22 cellular contexts compared by ENCODE assay signal in the genomic region with DNA sequence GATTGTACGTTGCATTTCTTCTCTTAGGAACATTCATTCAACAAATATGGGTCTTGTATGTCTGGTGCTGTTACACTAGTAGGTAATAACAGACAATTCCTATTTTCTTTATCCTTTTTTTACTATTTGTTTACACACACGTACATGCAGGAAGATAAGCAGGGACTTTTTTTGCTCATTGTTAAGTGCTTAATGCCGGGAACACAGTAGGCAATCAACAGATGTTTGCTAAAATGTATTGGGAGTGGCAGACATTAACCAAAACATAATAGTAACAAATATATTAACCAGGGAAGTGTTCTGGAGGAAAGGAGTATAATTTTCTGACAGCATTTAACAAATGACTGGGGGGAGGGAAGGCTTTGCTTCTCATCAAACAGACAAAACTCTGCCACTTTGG. TPM values are rescaled to one million over a fixed set of nuclear protein-coding genes. Genes with fewer than 3 reads are reported as not detected.
A peak's percentile ranks its signal among the peaks of the same experiment; 100 is the strongest.
DNase-seq lines count a peak whose midpoint lies in the region; ATAC-seq, FAIRE-seq and TF ChIP-seq lines count a peak whose summit lies in the region.
"Had no signal": no experiment of that assay in that cellular context is flagged by ENCODE, and none has a peak within 500 bp of the region (broad histone marks: within the 10 kb centered on the region; RNA-seq: fewer than 3 reads in every experiment).

No MANE protein-coding gene starts in this region.

- peak overlapping the region; percentile 88 for H3K27ac ChIP-seq in K562 (ENCODE audit: extremely low read depth, low read depth, low read length)
- H3K27ac ChIP-seq: BLaER1 treated with 17β-estradiol and CSF1 and Interleukin-3, amounts not matched to agents 10 nM and 100 nM had no signal

- no peaks in the 10 kb centered on the region for H3K9me3 ChIP-seq in K562 (replicated peaks; ENCODE audit: control insufficient read depth, insufficient read depth, low read depth, low read length)

- TF ChIP-seq POLR2A in K562 (conservative IDR thresholded peaks at IDR 0.05): no peak

- H3K9ac ChIP-seq in K562 (ENCODE audit: insufficient read depth in 1 of 2, low read depth in 2 of 2, low read length in 2 of 2): peak overlapping the region; percentile 75 to 82
- H3K9ac ChIP-seq: BLaER1 treated with 17β-estradiol and CSF1 and Interleukin-3, amounts not matched to agents 10 nM and 100 nM had no signal

- in situ Hi-C loops in K562 (cut with MboI): no loop called here

- ATAC-seq in K562 (no peak), GM18861 (IDR thresholded peaks at IDR 0.05; ENCODE audit: unreplicated experiment) (no peak)
- ATAC-seq: HCT116 had no signal

- peaks cover 30 to 38% of the 10 kb centered on the region in 2 experiments for H3K4me1 ChIP-seq in K562 (replicated peaks in 1 of 2; ENCODE audit: control insufficient read depth in 2 of 2, insufficient read depth in 2 of 2, low read length in 2 of 2)
- H3K4me1 ChIP-seq: BLaER1 treated with 17β-estradiol and CSF1 and Interleukin-3, amounts not matched to agents 10 nM and 100 nM had no signal

- H3K79me2 ChIP-seq in K562 (ENCODE audit: control insufficient read depth, insufficient read depth, low read length): peaks cover 70% of the 10 kb centered on the region

- peak overlapping the region; percentile 96 for H3K4me2 ChIP-seq in K562 (ENCODE audit: insufficient read depth, low read length)
- H3K4me2 ChIP-seq: BLaER1 treated with 17β-estradiol and CSF1 and Interleukin-3, amounts not matched to agents 10 nM and 100 nM had no signal

- no peaks in the 10 kb centered on the region for H3K9me1 ChIP-seq in K562 (ENCODE audit: control insufficient read depth, insufficient read depth, low read length)

- POLR2A ChIA-PET in K562 (lab: Yijun Ruan, JAX): interaction anchor here (1.0 kb wide), 1 partner anchor 12 kb away, joined by 3 read pairs; no protein-coding TSS in a partner anchor

- TF ChIP-seq EP300 in K562 (IDR thresholded peaks at IDR 0.05; ENCODE audit: low read length): no peak

- DNase-seq in NCI-H345 treated with DMSO at 0.1 percent for 48 hours (lab: John Stamatoyannopoulos, UW; ENCODE audit: unreplicated experiment) (peak; percentile 17), NCI-H345 (lab: John Stamatoyannopoulos, UW) (no peak), NCI-H69 (lab: John Stamatoyannopoulos, UW) (peak; percentile 8), K562 (ENCODE audit: extremely low read depth in 1 of 4, low spot score in 3 of 4) (no peak), NCI-H526 treated with DMSO at 0.1 percent for 48 hours (lab: John Stamatoyannopoulos, UW) (no peak), Ammon's horn (ENCODE audit: low spot score) (no peak), SK-N-DZ (ENCODE audit: low spot score) (no peak)
- DNase-seq: 8988T; AML-193; Calu3; CD4-positive, CD25-positive, alpha-beta regulatory T cell; DMS 273 treated with DMSO at 0.1 percent for 48 hours; DMS79 treated with DMSO at 0.1 percent for 48 hours; EL had no signal

- intact Hi-C loops in K562 (cut with micrococcal nuclease): loop anchor here (5.0 to 10.0 kb wide), 2 partner anchors 105 to 592 kb away; a partner anchor contains a TSS

- H3K36me3 ChIP-seq in K562 (ENCODE audit: control insufficient read depth, insufficient read depth, low read length): peaks cover 3% of the 10 kb centered on the region; the same call in 2 of the 3 replicates
- H3K36me3 ChIP-seq: BLaER1 treated with 17β-estradiol and CSF1 and Interleukin-3, amounts not matched to agents 10 nM and 100 nM had no signal

- 6% methylated on average over 3 of the region's 3 CpGs for WGBS in K562 (ENCODE audit: insufficient coverage, low coverage, missing lambda C conversion rate)

- TF ChIP-seq CTCF in K562 (IDR thresholded peaks at IDR 0.05 in 2 of 3, conservative IDR thresholded peaks at IDR 0.05 in 1 of 3; ENCODE audit: insufficient read depth in 2 of 3, low read depth in 1 of 3, low read length in 3 of 3): no peak

- H3K27me3 ChIP-seq in K562 (ENCODE audit: control insufficient read depth in 2 of 2, insufficient read depth in 2 of 2, low read length in 2 of 2): no peaks in the 10 kb centered on the region
- H3K27me3 ChIP-seq: BLaER1 treated with 17β-estradiol and CSF1 and Interleukin-3, amounts not matched to agents 10 nM and 100 nM had no signal

- no peak for FAIRE-seq in K562 (lab: Jason Lieb, UNC)
- FAIRE-seq: G401.6, GM12892, GM19239, H54 had no signal

- H2AFZ ChIP-seq in K562 (ENCODE audit: low read depth, low read length): peak overlapping the region; percentile 3; the same call in 1 of the 2 replicates

- no TSS peak for BruUV-seq in K562 (replicated peaks; lab: Mats Ljungman, UMichigan)

- H4K20me1 ChIP-seq in K562 (replicated peaks; ENCODE audit: control insufficient read depth, insufficient read depth, low read length): no peaks in the 10 kb centered on the region
- H4K20me1 ChIP-seq: BLaER1 treated with 17β-estradiol and CSF1 and Interleukin-3, amounts not matched to agents 10 nM and 100 nM had no signal

- no peak for TF ChIP-seq RAD21 in K562 (CRISPR knock-in tag; conservative IDR thresholded peaks at IDR 0.05 in 1 of 2, IDR thresholded peaks at IDR 0.05 in 1 of 2)

- H3K4me3 ChIP-seq in K562: peak overlapping the region; percentile 67
- H3K4me3 ChIP-seq: BLaER1 treated with 17β-estradiol and CSF1 and Interleukin-3, amounts not matched to agents 10 nM and 100 nM had no signal

- CTCF ChIA-PET in K562 (lab: Yijun Ruan, JAX; ENCODE audit: low intra/inter-chr PET ratio): no interaction called here

TF ChIP-seq in K562, 482 proteins besides CTCF, POLR2A, EP300 and RAD21:
- TF ChIP-seq CBFA2T3 (IDR thresholded peaks at IDR 0.05) (peak; percentile 2; the same call in 1 of the 2 replicates), MEIS2 (IDR thresholded peaks at IDR 0.05; ENCODE audit: partially characterized antibody) (peak; percentile 57), BRD9 (IDR thresholded peaks at IDR 0.05; ENCODE audit: low read depth, partially characterized antibody) (no peak), ZNF24 (IDR thresholded peaks at IDR 0.05) (peak; percentile 52), PTBP1 (IDR thresholded peaks at IDR 0.05; ENCODE audit: low read depth, low read length) (no peak), ARID1B (IDR thresholded peaks at IDR 0.05) (0 out of 2 replicates have a peak, but pooled peaks have one; percentile 25)
- TF ChIP-seq, protein P1, sequence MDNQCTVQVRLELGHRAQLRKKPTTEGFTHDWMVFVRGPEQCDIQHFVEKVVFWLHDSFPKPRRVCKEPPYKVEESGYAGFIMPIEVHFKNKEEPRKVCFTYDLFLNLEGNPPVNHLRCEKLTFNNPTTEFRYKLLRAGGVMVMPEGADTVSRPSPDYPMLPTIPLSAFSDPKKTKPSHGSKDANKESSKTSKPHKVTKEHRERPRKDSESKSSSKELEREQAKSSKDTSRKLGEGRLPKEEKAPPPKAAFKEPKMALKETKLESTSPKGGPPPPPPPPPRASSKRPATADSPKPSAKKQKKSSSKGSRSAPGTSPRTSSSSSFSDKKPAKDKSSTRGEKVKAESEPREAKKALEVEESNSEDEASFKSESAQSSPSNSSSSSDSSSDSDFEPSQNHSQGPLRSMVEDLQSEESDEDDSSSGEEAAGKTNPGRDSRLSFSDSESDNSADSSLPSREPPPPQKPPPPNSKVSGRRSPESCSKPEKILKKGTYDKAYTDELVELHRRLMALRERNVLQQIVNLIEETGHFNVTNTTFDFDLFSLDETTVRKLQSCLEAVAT (IDR thresholded peaks at IDR 0.05): 0 out of 4 replicates have a peak, but pooled peaks of 1 of the 2 experiments have one; percentile 1
- TF ChIP-seq, protein P2, sequence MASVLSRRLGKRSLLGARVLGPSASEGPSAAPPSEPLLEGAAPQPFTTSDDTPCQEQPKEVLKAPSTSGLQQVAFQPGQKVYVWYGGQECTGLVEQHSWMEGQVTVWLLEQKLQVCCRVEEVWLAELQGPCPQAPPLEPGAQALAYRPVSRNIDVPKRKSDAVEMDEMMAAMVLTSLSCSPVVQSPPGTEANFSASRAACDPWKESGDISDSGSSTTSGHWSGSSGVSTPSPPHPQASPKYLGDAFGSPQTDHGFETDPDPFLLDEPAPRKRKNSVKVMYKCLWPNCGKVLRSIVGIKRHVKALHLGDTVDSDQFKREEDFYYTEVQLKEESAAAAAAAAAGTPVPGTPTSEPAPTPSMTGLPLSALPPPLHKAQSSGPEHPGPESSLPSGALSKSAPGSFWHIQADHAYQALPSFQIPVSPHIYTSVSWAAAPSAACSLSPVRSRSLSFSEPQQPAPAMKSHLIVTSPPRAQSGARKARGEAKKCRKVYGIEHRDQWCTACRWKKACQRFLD (CRISPR knock-in tag; IDR thresholded peaks at IDR 0.05): 0 out of 2 replicates have a peak, but pooled peaks have one; percentile 44
TF ChIP-seq in K562: peak in this region for 6.

RNA-seq across cellular contexts. Expression of a gene that starts 2.0 kb away (rescaled TPM):
- 155 and 191 TPM in 2 replicates for total RNA-seq in K562 (2011; cell fraction: chromatin; rRNA removed; ENCODE audit: low replicate concordance)
- total RNA-seq in K562 (2011; cell fraction: nucleolus; rRNA removed): 84.4 and 92.0 TPM in 2 replicates
- 106 and 111 TPM in 2 replicates for total RNA-seq in K562 (2011; cell fraction: nucleoplasm; rRNA removed)
- total RNA-seq in K562 (2014; rRNA removed) (10.1 and 11.9 TPM in 2 replicates), K562 (2014; rRNA removed; fragmentation: Illumina TruSeq; extraction: Trizol) (22.6 and 26.2 TPM in 2 replicates), K562 (2015; rRNA removed; fragmentation: Illumina TruSeq; extraction: Trizol) (12.7 and 14.2 TPM in 2 replicates), K562 (2021) (30.0 and 33.7 TPM in 2 replicates)
- polyA plus RNA-seq in K562 (2011; rRNA removed) (37.8 and 45.4 TPM in 2 replicates), K562 (2014; fragmentation: Illumina TruSeq; extraction: Trizol) (37.0 and 51.1 TPM in 2 replicates), K562 (2014; fragmentation: Nextera tagmentation; extraction: Ambion mirVana) (10 to 100 TPM; 53.4 to 74.8 TPM), K562 (2014; rRNA removed) (34.3 and 35.1 TPM in 2 replicates)
- 45.9 and 63.7 TPM in 2 replicates for polyA plus RNA-seq in K562 (2011; cell fraction: cytosol; rRNA removed)
- polyA plus RNA-seq in K562 (2011; cell fraction: nucleus; rRNA removed): 126 and 140 TPM in 2 replicates
- polyA plus RNA-seq in K562 (2012): 15.0 and 22.9 TPM in 2 replicates
- 54.6 and 74.7 TPM in 2 replicates for polyA minus RNA-seq in K562 (2011; rRNA and poly(A)+ RNA removed)
- 27.0 and 30.3 TPM in 2 replicates for polyA minus RNA-seq in K562 (2011; cell fraction: cytosol; rRNA and poly(A)+ RNA removed)
- 88.5 and 136 TPM in 2 replicates for polyA minus RNA-seq in K562 (2011; cell fraction: nucleus; rRNA and poly(A)+ RNA removed)
- not detected in 2 replicates for polyA plus RNA-seq in SK-N-DZ (2014; cell fraction: cytosol; rRNA removed)
- not detected in 2 replicates for polyA plus RNA-seq in SK-N-DZ (2014; cell fraction: nucleus; rRNA removed)
- total RNA-seq: Calu3; CD4-positive, CD25-positive, alpha-beta regulatory T cell; HT-29 had no signal
- polyA plus RNA-seq: CD4-positive, CD25-positive, alpha-beta regulatory T cell had no signal

Comparison
In these comparisons a context has a peak if more than half of its experiments do, and no peak if none do; other contexts are left out.
1. DNase-seq: peak in NCI-H345 treated with DMSO at 0.1 percent for 48 hours (single experiment) and NCI-H69 (single experiment); none in NCI-H345 (single experiment), K562 (0 of 4), NCI-H526 treated with DMSO at 0.1 percent for 48 hours (single experiment), Ammon's horn (single experiment) and SK-N-DZ (single experiment).